Comparison of ENCODE assay signal across 8 cellular contexts in genomic region chr7:2641406-2642393, GRCh38. TPM values are rescaled to one million over a fixed set of nuclear protein-coding genes. Genes with fewer than 3 reads are reported as not detected.
DNase-seq lines count a peak whose midpoint lies in the region; ATAC-seq and TF ChIP-seq lines count a peak whose summit lies in the region.

No MANE protein-coding gene starts in this region.

- peak overlapping the region; percentile 28 for H3K4me2 ChIP-seq in parathyroid adenoma (ENCODE audit: low read length)

- TF ChIP-seq CTCF in parathyroid adenoma (IDR thresholded peaks at IDR 0.05) = no peak

- peaks cover 8% of the 10 kb centered on the region for H3K79me2 ChIP-seq in parathyroid adenoma

- H3K9me3 ChIP-seq in parathyroid adenoma (ENCODE audit: control insufficient read depth, low read length) = no peaks in the 10 kb centered on the region

- no peak overlapping the region for H3K9ac ChIP-seq in parathyroid adenoma

- peaks cover 17% of the 10 kb centered on the region for H3K4me1 ChIP-seq in parathyroid adenoma

- intact Hi-C loops in Right ventricle myocardium superior (cut with DNase I) = no loop called here

- ATAC-seq in HG03342 (IDR thresholded peaks at IDR 0.05; ENCODE audit: unreplicated experiment) (peak; percentile 48), Right ventricle myocardium superior (ENCODE audit: poor library complexity) (peak; percentile 79), HG03442 (IDR thresholded peaks at IDR 0.05; ENCODE audit: unreplicated experiment) (no peak), HG03439 (IDR thresholded peaks at IDR 0.05; ENCODE audit: unreplicated experiment) (no peak)

- H3K27me3 ChIP-seq in parathyroid adenoma (ENCODE audit: control insufficient read depth, insufficient read depth, low read length) = no peaks in the 10 kb centered on the region

- no peaks in the 10 kb centered on the region for H3K36me3 ChIP-seq in parathyroid adenoma (ENCODE audit: control insufficient read depth, insufficient read depth, low read length)

- DNase-seq in GF-D8 (lab: John Stamatoyannopoulos, UW) (peak; percentile 93), amniotic epithelial cell (ENCODE audit: low read depth) (peak; percentile 83), Right ventricle myocardium superior (peak; percentile 94)
- no peak for DNase-seq in activated CD4-positive, alpha-beta T cell treated with anti-CD3 and anti-CD28 coated beads, Interleukin-2, amount 50 U/mL, for 4 hours

- peak overlapping the region; percentile 74 for H2AFZ ChIP-seq in parathyroid adenoma

- H3K4me3 ChIP-seq in parathyroid adenoma (ENCODE audit: low read depth, low read length) = no peak overlapping the region

- H3K27ac ChIP-seq in parathyroid adenoma = peak overlapping the region; percentile 70

RNA-seq across cellular contexts. Expression of gene TTYH3, which starts 9.9 kb away (rescaled TPM):
- 12.6 TPM for total RNA-seq in Right ventricle myocardium superior

RNA-seq across cellular contexts. Expression of gene AMZ1, which starts 46.3 kb away (rescaled TPM):
- 0.08 TPM for total RNA-seq in Right ventricle myocardium superior

Comparison
In these comparisons a context has a peak if more than half of its experiments do, and no peak if none do; other contexts are left out.
1. DNase-seq: peak in GF-D8 (single experiment), amniotic epithelial cell (single experiment) and Right ventricle myocardium superior (single experiment); none in activated CD4-positive, alpha-beta T cell treated with anti-CD3 and anti-CD28 coated beads, Interleukin-2, amount 50 U/mL, for 4 hours (0 of 2).
2. ATAC-seq: peak in HG03342 (single experiment) and Right ventricle myocardium superior (single experiment); none in HG03442 (single experiment) and HG03439 (single experiment).